1 cellular context compared by ENCODE assay signal in the genomic region with DNA sequence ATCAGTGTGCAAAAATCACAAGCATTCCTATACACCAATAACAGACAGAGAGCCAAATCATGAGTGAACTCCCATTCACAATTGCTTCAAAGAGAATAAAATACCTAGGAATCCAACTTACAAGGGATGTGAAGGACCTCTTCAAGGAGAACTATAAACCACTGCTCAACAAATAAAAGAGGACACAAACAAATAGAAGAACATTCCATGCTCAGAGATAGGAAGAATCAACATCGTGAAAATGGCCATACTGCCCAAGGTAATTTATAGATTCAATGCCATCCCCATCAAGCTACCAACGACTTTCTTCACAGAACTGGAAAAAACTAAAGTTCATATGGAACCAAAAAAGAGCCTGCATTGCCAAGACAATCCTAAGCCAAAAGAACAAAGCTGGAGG. TPM values are rescaled to one million over a fixed set of nuclear protein-coding genes. Genes with fewer than 3 reads are reported as not detected.
"Had no signal": no experiment of that assay in that cellular context is flagged by ENCODE, and none has a peak within 500 bp of the region (broad histone marks: within the 10 kb centered on the region; RNA-seq: fewer than 3 reads in every experiment).

No MANE protein-coding gene starts in this region.

RNA-seq across cellular contexts. Expression of a gene that starts 54.8 kb away (rescaled TPM):
- total RNA-seq: ascending aorta had no signal
